29 cellular contexts compared by ENCODE assay signal in the genomic region with DNA sequence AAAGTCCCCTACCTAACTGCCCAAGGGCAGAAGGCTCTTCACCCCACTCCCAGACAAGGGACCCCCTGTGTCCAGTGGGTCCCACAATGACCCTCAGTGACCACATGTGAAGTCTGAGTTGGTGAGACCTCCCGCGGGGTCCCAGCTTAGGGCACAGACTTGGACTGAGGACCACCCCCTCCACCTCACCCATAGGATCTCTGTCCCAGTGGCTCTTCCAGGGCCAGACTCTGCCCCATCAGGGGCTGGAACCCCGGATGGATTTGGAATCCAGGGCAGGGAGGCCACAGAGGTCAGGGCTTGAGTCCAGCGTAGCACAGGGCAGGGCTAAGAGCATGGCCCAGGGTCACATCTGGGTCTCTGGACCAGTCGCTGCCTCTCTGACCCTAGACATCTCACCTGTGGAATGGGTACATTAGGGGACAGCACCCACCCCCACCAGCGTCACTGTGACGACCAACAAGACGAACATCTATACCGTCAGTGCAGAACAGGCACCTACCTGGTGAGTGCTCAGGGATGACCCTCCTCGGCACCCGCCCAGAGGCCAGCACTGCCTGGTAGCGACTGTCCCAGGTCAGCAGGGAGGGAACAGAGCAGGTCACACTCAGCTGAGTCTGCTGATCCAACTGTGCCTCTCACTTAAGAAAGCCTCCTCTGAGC. TPM values are rescaled to one million over a fixed set of nuclear protein-coding genes. Genes with fewer than 3 reads are reported as not detected.
DNase-seq lines count a peak whose midpoint lies in the region; ATAC-seq, FAIRE-seq and TF ChIP-seq lines count a peak whose summit lies in the region.
"Had no signal": no experiment of that assay in that cellular context is flagged by ENCODE, and none has a peak within 500 bp of the region (broad histone marks: within the 10 kb centered on the region; RNA-seq: fewer than 3 reads in every experiment).

No MANE protein-coding gene starts in this region.

- no peaks in the 10 kb centered on the region for H3K9me3 ChIP-seq in right atrium auricular region
- H3K9me3 ChIP-seq: BE2C, gastrocnemius medialis, ovary had no signal

- intact Hi-C loops in left cardiac atrium (cut with DNase I): no loop called here

- H3K27ac Mint-ChIP-seq in chondrocyte (ENCODE audit: unreplicated experiment) (no peak overlapping the region), osteocyte (ENCODE audit: unreplicated experiment) (no peak overlapping the region)
- no peak overlapping the region for H3K27ac Mint-ChIP-seq in activated T-helper 17 cell treated with anti-CD3 and anti-CD28 coated beads, Interleukin-2, amount 50 U/mL, for 72 hours
- H3K27ac Mint-ChIP-seq: activated CD4-positive, alpha-beta memory T cell treated with anti-CD3 and anti-CD28 coated beads for 36 hours; CD8-positive, alpha-beta memory T cell; natural killer cell had no signal

- TF ChIP-seq CTCF in right atrium auricular region (IDR thresholded peaks at IDR 0.05): no peak
- no peak for TF ChIP-seq CTCF in chondrocyte (IDR thresholded peaks at IDR 0.05)
- TF ChIP-seq CTCF in osteocyte (IDR thresholded peaks at IDR 0.05): no peak

- H3K36me3 Mint-ChIP-seq in chondrocyte (ENCODE audit: low read depth) (no peaks in the 10 kb centered on the region), osteocyte (ENCODE audit: unreplicated experiment) (no peaks in the 10 kb centered on the region)
- H3K36me3 Mint-ChIP-seq in activated T-helper 17 cell treated with anti-CD3 and anti-CD28 coated beads, Interleukin-2, amount 50 U/mL, for 72 hours (ENCODE audit: low read depth): no peaks in the 10 kb centered on the region
- H3K36me3 Mint-ChIP-seq: activated CD4-positive, alpha-beta memory T cell treated with anti-CD3 and anti-CD28 coated beads for 36 hours; CD8-positive, alpha-beta memory T cell; natural killer cell had no signal

- H3K4me1 ChIP-seq in right atrium auricular region: no peaks in the 10 kb centered on the region
- H3K4me1 ChIP-seq: BE2C, gastrocnemius medialis had no signal

- H3K4me1 Mint-ChIP-seq in chondrocyte (ENCODE audit: low read depth): no peaks in the 10 kb centered on the region
- no peaks in the 10 kb centered on the region for H3K4me1 Mint-ChIP-seq in osteocyte (ENCODE audit: unreplicated experiment)
- H3K4me1 Mint-ChIP-seq in activated T-helper 17 cell treated with anti-CD3 and anti-CD28 coated beads, Interleukin-2, amount 50 U/mL, for 72 hours: no peaks in the 10 kb centered on the region
- H3K4me1 Mint-ChIP-seq: CD8-positive, alpha-beta memory T cell; central memory CD8-positive, alpha-beta T cell had no signal

- H3K27me3 ChIP-seq in right atrium auricular region: no peaks in the 10 kb centered on the region
- H3K27me3 ChIP-seq: BE2C, gastrocnemius medialis, ovary had no signal

- H3K36me3 ChIP-seq in right atrium auricular region: no peaks in the 10 kb centered on the region
- H3K36me3 ChIP-seq: BE2C, gastrocnemius medialis, ovary had no signal

- H3K27me3 Mint-ChIP-seq in chondrocyte (ENCODE audit: low read depth): peaks cover 18% of the 10 kb centered on the region
- peaks cover 20% of the 10 kb centered on the region for H3K27me3 Mint-ChIP-seq in osteocyte (ENCODE audit: unreplicated experiment)
- peaks cover 3% of the 10 kb centered on the region for H3K27me3 Mint-ChIP-seq in activated T-helper 17 cell treated with anti-CD3 and anti-CD28 coated beads, Interleukin-2, amount 50 U/mL, for 72 hours
- H3K27me3 Mint-ChIP-seq: activated CD4-positive, alpha-beta memory T cell treated with anti-CD3 and anti-CD28 coated beads for 36 hours had no signal

- no peak for ATAC-seq in left cardiac atrium
- ATAC-seq in activated T-helper 17 cell treated with anti-CD3 and anti-CD28 coated beads, Interleukin-2, amount 50 U/mL, for 72 hours (replicated peaks): no peak
- ATAC-seq in HG02884 (IDR thresholded peaks at IDR 0.05; ENCODE audit: unreplicated experiment): no peak
- ATAC-seq: left lobe of liver, natural killer cell, Panc1 had no signal

- no peak overlapping the region for H3K4me3 ChIP-seq in right atrium auricular region
- H3K4me3 ChIP-seq: dorsolateral prefrontal cortex, gastrocnemius medialis, ovary had no signal

- H3K27ac ChIP-seq in right atrium auricular region: no peak overlapping the region
- H3K27ac ChIP-seq: dorsolateral prefrontal cortex, gastrocnemius medialis, ovary had no signal

- peak; percentile 6 for DNase-seq in left cardiac atrium
- no peak for DNase-seq in right atrium auricular region (ENCODE audit: low spot score)
- peak; percentile 54 for DNase-seq in chondrocyte (ENCODE audit: low spot score)
- peak; percentile 75 for DNase-seq in osteocyte (ENCODE audit: extremely low spot score, unreplicated experiment)
- no peak for DNase-seq in urothelium cell line (ENCODE audit: low spot score)
- no peak for DNase-seq in stimulated activated CD4-positive, alpha-beta T cell treated with anti-CD3 and anti-CD28 coated beads, Interleukin-2, amount 100 ng/mL, for 24 hours
- DNase-seq: BE2C; DMS153; GOT3; hippocampal formation; natural killer cell; NCI-H1048; NCI-H187; NCI-H526 treated with DMSO at 0.1 percent for 48 hours; ovary; SIG-M5; stimulated activated CD4-positive, alpha-beta T cell treated with anti-CD3 and anti-CD28 coated beads, Interleukin-4, amount 100 ng/mL, for 4 hours; stimulated activated naive CD4-positive, alpha-beta T cell; SW 1271; T-helper 9 cell had no signal

- FAIRE-seq in urothelium cell line (lab: Jason Lieb, UNC): peak; percentile 61

- no peak overlapping the region for H3K4me3 Mint-ChIP-seq in chondrocyte (ENCODE audit: unreplicated experiment)
- no peak overlapping the region for H3K4me3 Mint-ChIP-seq in osteocyte (ENCODE audit: unreplicated experiment)
- H3K4me3 Mint-ChIP-seq in activated T-helper 17 cell treated with anti-CD3 and anti-CD28 coated beads, Interleukin-2, amount 50 U/mL, for 72 hours: no peak overlapping the region
- H3K4me3 Mint-ChIP-seq: activated CD4-positive, alpha-beta memory T cell treated with anti-CD3 and anti-CD28 coated beads for 36 hours; CD8-positive, alpha-beta memory T cell; central memory CD8-positive, alpha-beta T cell; natural killer cell had no signal

- H3K9me3 Mint-ChIP-seq in chondrocyte (ENCODE audit: low read depth) (no peaks in the 10 kb centered on the region), osteocyte (ENCODE audit: unreplicated experiment) (no peaks in the 10 kb centered on the region)
- H3K9me3 Mint-ChIP-seq in activated T-helper 17 cell treated with anti-CD3 and anti-CD28 coated beads, Interleukin-2, amount 50 U/mL, for 72 hours: no peaks in the 10 kb centered on the region
- H3K9me3 Mint-ChIP-seq: activated CD4-positive, alpha-beta memory T cell treated with anti-CD3 and anti-CD28 coated beads for 36 hours; CD8-positive, alpha-beta memory T cell; central memory CD8-positive, alpha-beta T cell; natural killer cell had no signal

RNA-seq across cellular contexts. Expression of a gene that starts 37.7 kb away (rescaled TPM):
- total RNA-seq in left cardiac atrium (not detected), right atrium auricular region (not detected), chondrocyte (not detected in 3 replicates), osteocyte (not detected in 2 replicates)
- not detected for total RNA-seq in activated T-helper 17 cell treated with anti-CD3 and anti-CD28 coated beads, Interleukin-2, amount 50 U/mL, for 72 hours
- total RNA-seq: activated CD4-positive, alpha-beta memory T cell treated with anti-CD3 and anti-CD28 coated beads for 36 hours; CD8-positive, alpha-beta memory T cell; gastrocnemius medialis; left lobe of liver; ovary had no signal

Comparison
In these comparisons a context has a peak if more than half of its experiments do, and no peak if none do; other contexts are left out.
1. DNase-seq: peak in left cardiac atrium (single experiment), chondrocyte (single experiment) and osteocyte (single experiment); none in right atrium auricular region (single experiment), urothelium cell line (single experiment) and stimulated activated CD4-positive, alpha-beta T cell treated with anti-CD3 and anti-CD28 coated beads, Interleukin-2, amount 100 ng/mL, for 24 hours (0 of 2).